26 cellular contexts compared by ENCODE assay signal in the genomic region with DNA sequence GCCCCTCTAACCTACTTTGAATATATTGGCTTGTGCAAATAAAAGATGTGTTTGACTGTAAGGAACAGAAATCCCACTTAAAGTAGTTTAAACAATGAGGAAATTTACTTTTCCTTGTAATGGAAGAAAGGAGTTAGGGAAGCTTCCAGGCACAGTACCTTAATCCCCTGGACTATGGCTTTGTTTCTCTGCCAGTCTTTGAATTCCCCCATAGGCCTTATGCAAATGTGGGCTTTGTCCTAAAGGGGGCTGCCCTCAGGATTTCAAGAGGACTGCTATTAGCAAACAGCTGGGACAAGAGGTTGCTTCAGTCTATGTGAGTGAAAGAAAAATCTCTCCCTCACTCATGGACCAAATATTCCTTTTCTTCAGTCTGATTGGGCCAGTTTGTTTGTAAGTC.
"Had no signal": no experiment of that assay in that cellular context is flagged by ENCODE, and none has a peak within 500 bp of the region (broad histone marks: within the 10 kb centered on the region; RNA-seq: fewer than 3 reads in every experiment).

No MANE protein-coding gene starts in this region.

- H3K4me1 ChIP-seq: body of pancreas, lower lobe of right lung, sigmoid colon, transverse colon, uterus had no signal

- H3K9me3 Mint-ChIP-seq: activated CD4-positive, alpha-beta T cell treated with anti-CD3 and anti-CD28 coated beads, Interleukin-2, amount 10 ng/mL, durations not matched to agents 24 days and 14 days; activated CD8-positive, alpha-beta T cell treated with anti-CD3 and anti-CD28 coated beads for 36 hours; activated naive CD4-positive, alpha-beta T cell treated with anti-CD3 and anti-CD28 coated beads, Interleukin-2, amount 10 ng/mL, durations not matched to agents 7 days and 5 days; activated naive CD8-positive, alpha-beta T cell treated with anti-CD3 and anti-CD28 coated beads, Interleukin-2, amount 50 U/mL, for 24 hours; neural crest cell had no signal

- H3K27ac ChIP-seq: body of pancreas, lower lobe of right lung, sigmoid colon, transverse colon, uterus had no signal

- H3K36me3 ChIP-seq: lower lobe of right lung, sigmoid colon, transverse colon, uterus had no signal

- H3K9me3 ChIP-seq: body of pancreas, lower lobe of right lung, sigmoid colon, transverse colon, uterus had no signal

- H3K4me3 ChIP-seq: body of pancreas, lower lobe of right lung, sigmoid colon, smooth muscle cell, transverse colon, uterus had no signal

- FAIRE-seq: kidney had no signal

- H3K4me2 ChIP-seq: smooth muscle cell had no signal

- H3K36me3 Mint-ChIP-seq: activated CD8-positive, alpha-beta memory T cell treated with anti-CD3 and anti-CD28 coated beads, Interleukin-2, amount 10 ng/mL, durations not matched to agents 7 days and 5 days; activated naive CD4-positive, alpha-beta T cell treated with anti-CD3 and anti-CD28 coated beads, Interleukin-2, amount 10 ng/mL, durations not matched to agents 7 days and 5 days; naive thymus-derived CD4-positive, alpha-beta T cell; stimulated activated naive B cell treated with anti-CD40 and anti-IgM and Interleukin-4, amounts not matched to agents 10 μg/mL and 1 μg/mL and 100 μg/mL, for 72 hours had no signal

- DNase-seq: activated CD4-positive, alpha-beta T cell treated with anti-CD3 and anti-CD28 coated beads, Interleukin-2, amount 10 ng/mL, durations not matched to agents 24 days and 14 days; activated CD8-positive, alpha-beta memory T cell treated with anti-CD3 and anti-CD28 coated beads, Interleukin-2, amount 10 ng/mL, durations not matched to agents 7 days and 5 days; activated CD8-positive, alpha-beta T cell treated with anti-CD3 and anti-CD28 coated beads for 36 hours; activated effector memory CD4-positive, alpha-beta T cell treated with anti-CD3 and anti-CD28 coated beads, Interleukin-2, amount 50 U/mL, for 16 hours; activated naive CD4-positive, alpha-beta T cell treated with anti-CD3 and anti-CD28 coated beads, Interleukin-2, amount 10 ng/mL, durations not matched to agents 7 days and 5 days; activated naive CD8-positive, alpha-beta T cell treated with anti-CD3 and anti-CD28 coated beads, Interleukin-2, amount 50 U/mL, for 24 hours; activated T-cell treated with anti-CD3 and anti-CD28 coated beads for 4 hours; body of pancreas; effector CD4-positive, alpha-beta T cell; foreskin melanocyte; kidney; lower lobe of right lung; naive thymus-derived CD4-positive, alpha-beta T cell; retina; sigmoid colon; stimulated activated CD4-positive, alpha-beta T cell treated with anti-CD3 and anti-CD28 coated beads, Interleukin-15, amount 100 ng/mL, for 24 hours; stimulated activated CD4-positive, alpha-beta T cell treated with anti-CD3 and anti-CD28 coated beads, Interleukin-2, amount 100 ng/mL, for 48 hours; stimulated activated CD8-positive, alpha-beta memory T cell treated with anti-CD3 and anti-CD28 coated beads, Interleukin-4, amount 100 ng/mL, for 48 hours; stimulated activated naive B cell treated with anti-CD40 and anti-IgM and Interleukin-4, amounts not matched to agents 10 μg/mL and 1 μg/mL and 100 μg/mL, for 72 hours; transverse colon; uterus had no signal

- ATAC-seq: activated CD4-positive, CD25-positive, alpha-beta regulatory T cell treated with anti-CD3 and anti-CD28 coated beads, Interleukin-2, amount 50 U/mL, for 24 hours; activated CD8-positive, alpha-beta memory T cell treated with anti-CD3 and anti-CD28 coated beads, Interleukin-2, amount 10 ng/mL, durations not matched to agents 7 days and 5 days; activated CD8-positive, alpha-beta T cell treated with anti-CD3 and anti-CD28 coated beads for 36 hours; activated naive CD8-positive, alpha-beta T cell treated with anti-CD3 and anti-CD28 coated beads, Interleukin-2, amount 50 U/mL, for 24 hours; body of pancreas; left lobe of liver; lower lobe of right lung; naive thymus-derived CD4-positive, alpha-beta T cell; stimulated activated naive B cell treated with anti-CD40 and anti-IgM and Interleukin-4, amounts not matched to agents 10 μg/mL and 1 μg/mL and 100 μg/mL, for 72 hours had no signal

- H3K27ac Mint-ChIP-seq: activated CD4-positive, alpha-beta T cell treated with anti-CD3 and anti-CD28 coated beads, Interleukin-2, amount 10 ng/mL, durations not matched to agents 24 days and 14 days; activated CD8-positive, alpha-beta memory T cell treated with anti-CD3 and anti-CD28 coated beads, Interleukin-2, amount 10 ng/mL, durations not matched to agents 7 days and 5 days; activated CD8-positive, alpha-beta T cell treated with anti-CD3 and anti-CD28 coated beads for 36 hours; activated naive CD4-positive, alpha-beta T cell treated with anti-CD3 and anti-CD28 coated beads, Interleukin-2, amount 10 ng/mL, durations not matched to agents 7 days and 5 days; activated naive CD8-positive, alpha-beta T cell treated with anti-CD3 and anti-CD28 coated beads, Interleukin-2, amount 50 U/mL, for 24 hours; naive thymus-derived CD4-positive, alpha-beta T cell; progenitor cell of endocrine pancreas; stimulated activated naive B cell treated with anti-CD40 and anti-IgM and Interleukin-4, amounts not matched to agents 10 μg/mL and 1 μg/mL and 100 μg/mL, for 72 hours had no signal

- H3K27me3 ChIP-seq: body of pancreas, sigmoid colon, transverse colon, uterus had no signal
